21 cellular contexts compared by ENCODE assay signal in genomic region chr1:224554056-224554455, GRCh38.
A peak's percentile ranks its signal among the peaks of the same experiment; 100 is the strongest.
DNase-seq lines count a peak whose midpoint lies in the region; ATAC-seq, FAIRE-seq and TF ChIP-seq lines count a peak whose summit lies in the region.
"Had no signal": no experiment of that assay in that cellular context is flagged by ENCODE, and none has a peak within 500 bp of the region (broad histone marks: within the 10 kb centered on the region; RNA-seq: fewer than 3 reads in every experiment).

No MANE protein-coding gene starts in this region.

- H3K79me2 ChIP-seq in PC-3 (ENCODE audit: low read length) = no peaks in the 10 kb centered on the region

- H3K9me3 ChIP-seq in PC-3 (ENCODE audit: low read length) (no peaks in the 10 kb centered on the region), mucosa of descending colon (no peaks in the 10 kb centered on the region), right atrium auricular region (no peaks in the 10 kb centered on the region)
- H3K9me3 ChIP-seq: HAP-1 had no signal

- no peaks in the 10 kb centered on the region for H3K36me3 Mint-ChIP-seq in Calu3 (ENCODE audit: insufficient read depth, unreplicated experiment)

- no peaks in the 10 kb centered on the region for H3K9me3 Mint-ChIP-seq in Calu3 (ENCODE audit: low read depth, unreplicated experiment)
- H3K9me3 Mint-ChIP-seq: CD4-positive, alpha-beta T cell; HFFc6 had no signal

- peaks cover 16% of the 10 kb centered on the region for H3K4me1 ChIP-seq in PC-3 (ENCODE audit: insufficient read depth, low read length)
- peaks cover 3% of the 10 kb centered on the region for H3K4me1 ChIP-seq in mucosa of descending colon (ENCODE audit: low read depth)
- H3K4me1 ChIP-seq in right atrium auricular region = no peaks in the 10 kb centered on the region
- H3K4me1 ChIP-seq: HAP-1 had no signal

- no peak overlapping the region for H3K4me3 Mint-ChIP-seq in Calu3 (ENCODE audit: low read depth, unreplicated experiment)
- H3K4me3 Mint-ChIP-seq: B cell; CD4-positive, alpha-beta T cell; HFFc6 had no signal

- H3K4me3 ChIP-seq in PC-3 (ENCODE audit: low read length) = no peak overlapping the region
- H3K4me3 ChIP-seq in mucosa of descending colon = no peak overlapping the region
- H3K4me3 ChIP-seq in lower leg skin (ENCODE audit: low read depth, poor library complexity, severe bottlenecking) = no peak overlapping the region
- H3K4me3 ChIP-seq in right atrium auricular region = no peak overlapping the region
- H3K4me3 ChIP-seq: HAP-1 had no signal

- H3K36me3 ChIP-seq in PC-3 (ENCODE audit: low read depth, low read length) = no peaks in the 10 kb centered on the region
- no peaks in the 10 kb centered on the region for H3K36me3 ChIP-seq in mucosa of descending colon (ENCODE audit: low read depth)
- no peaks in the 10 kb centered on the region for H3K36me3 ChIP-seq in right atrium auricular region
- H3K36me3 ChIP-seq: HAP-1 had no signal

- H4K20me1 ChIP-seq in PC-3 (ENCODE audit: low read length) = no peaks in the 10 kb centered on the region

- H3K27me3 Mint-ChIP-seq in Calu3 (ENCODE audit: unreplicated experiment) = no peaks in the 10 kb centered on the region
- H3K27me3 Mint-ChIP-seq: CD4-positive, alpha-beta T cell had no signal

- WGBS in lower leg skin, 2 donors = 36 to 37% methylated on average over 4 of the region's 4 CpGs

- no peak for FAIRE-seq in H54 (lab: Jason Lieb, UNC)
- FAIRE-seq: A204.1, D721Med, G401.6, GM12891 had no signal

- DNase-seq in Calu3 (no peak), PC-3 (no peak), mucosa of descending colon (peak in 1 of 3 donors; percentile 55), H54 (ENCODE audit: insufficient read length, low spot score) (no peak), lower leg skin (ENCODE audit: low spot score in 2 of 2) (no peak), right atrium auricular region (ENCODE audit: low spot score) (no peak)
- DNase-seq: C1 segment of cervical spinal cord; CD4-positive, alpha-beta T cell; DMS153; DMS79 treated with DMSO at 0.1 percent for 48 hours; EL; GOT3; HFFc6 had no signal

- H2AFZ ChIP-seq in PC-3 (ENCODE audit: low read length) = 0 out of 2 replicates have a peak overlapping the region, but pooled peaks have one; percentile 6

- H3K27me3 ChIP-seq in PC-3 (ENCODE audit: low read length) (no peaks in the 10 kb centered on the region), right atrium auricular region (no peaks in the 10 kb centered on the region)

- TF ChIP-seq CTCF in Calu3 (IDR thresholded peaks at IDR 0.05; ENCODE audit: unreplicated experiment) (no peak), PC-3 (conservative IDR thresholded peaks at IDR 0.05; ENCODE audit: low read depth, low read length) (no peak), mucosa of descending colon (IDR thresholded peaks at IDR 0.05) (no peak), lower leg skin (IDR thresholded peaks at IDR 0.05) (no peak), right atrium auricular region (IDR thresholded peaks at IDR 0.05) (no peak)

- intact Hi-C loops in Calu3 (cut with micrococcal nuclease; ENCODE audit: unreplicated experiment) = no loop called here
- intact Hi-C loops in PC-3 (cut with micrococcal nuclease) = no loop called here
- intact Hi-C loops in mucosa of descending colon (cut with DNase I, micrococcal nuclease) = no loop called here
- intact Hi-C loops in lower leg skin (cut with DNase I; ENCODE audit: low total_unique reads) = no loop called here

- no peak overlapping the region for H3K4me2 ChIP-seq in PC-3 (ENCODE audit: low read length)

- H3K4me1 Mint-ChIP-seq in Calu3 (ENCODE audit: low read depth, unreplicated experiment) = no peaks in the 10 kb centered on the region
- H3K4me1 Mint-ChIP-seq: B cell had no signal

- ATAC-seq in PC-3 = no peak
- ATAC-seq in esophagus mucosa = peak; percentile 79
- peak; percentile 36 for ATAC-seq in mucosa of descending colon

- peak overlapping the region; percentile 20 for H3K27ac Mint-ChIP-seq in Calu3 (ENCODE audit: unreplicated experiment)
- H3K27ac Mint-ChIP-seq: B cell; CD4-positive, alpha-beta T cell had no signal

- no peak overlapping the region for H3K9ac ChIP-seq in PC-3 (ENCODE audit: low read length)

- POLR2A ChIA-PET in PC-3 (lab: Charles Lee; ENCODE audit: unreplicated experiment) = no interaction called here

- no TSS peak for BruUV-seq in Calu3 (replicated peaks; lab: Mats Ljungman, UMichigan)
- no TSS peak for BruUV-seq in PC-3 (replicated peaks; lab: Mats Ljungman, UMichigan)

- CTCF ChIA-PET in Calu3 (lab: Charles Lee) (interaction anchor here (1.2 kb wide), 1 partner anchor 11 kb away, joined by 3 read pairs; no protein-coding TSS in a partner anchor), PC-3 (lab: Charles Lee) (interaction anchor here (0.6 kb wide), 1 partner anchor 98 kb away, joined by 3 read pairs; no protein-coding TSS in a partner anchor)

- no peaks in the 10 kb centered on the region for H3K9me2 ChIP-seq in PC-3 (replicated peaks; ENCODE audit: low read length)

- H3K27ac ChIP-seq in PC-3 (ENCODE audit: low read length) (no peak overlapping the region), right atrium auricular region (no peak overlapping the region)
- H3K27ac ChIP-seq: HL-60 had no signal

- TF ChIP-seq POLR2A in H54 (IDR thresholded peaks at IDR 0.05; ENCODE audit: low read depth, low read length) = no peak
- TF ChIP-seq POLR2A in lower leg skin (IDR thresholded peaks at IDR 0.05) = no peak

- peaks cover under 1% of the 10 kb centered on the region for H3F3A ChIP-seq in PC-3 (ENCODE audit: low read length, unreplicated experiment)
